Comparison of ENCODE assay signal across 1 cellular context in genomic region chr1:109930252-109930993, GRCh38.
TF ChIP-seq lines count a peak whose summit lies in the region.

No MANE protein-coding gene starts in this region.

TF ChIP-seq in K562, 482 proteins besides CTCF, POLR2A, EP300 and RAD21 (continued from another document):
- TF ChIP-seq, protein P1, sequence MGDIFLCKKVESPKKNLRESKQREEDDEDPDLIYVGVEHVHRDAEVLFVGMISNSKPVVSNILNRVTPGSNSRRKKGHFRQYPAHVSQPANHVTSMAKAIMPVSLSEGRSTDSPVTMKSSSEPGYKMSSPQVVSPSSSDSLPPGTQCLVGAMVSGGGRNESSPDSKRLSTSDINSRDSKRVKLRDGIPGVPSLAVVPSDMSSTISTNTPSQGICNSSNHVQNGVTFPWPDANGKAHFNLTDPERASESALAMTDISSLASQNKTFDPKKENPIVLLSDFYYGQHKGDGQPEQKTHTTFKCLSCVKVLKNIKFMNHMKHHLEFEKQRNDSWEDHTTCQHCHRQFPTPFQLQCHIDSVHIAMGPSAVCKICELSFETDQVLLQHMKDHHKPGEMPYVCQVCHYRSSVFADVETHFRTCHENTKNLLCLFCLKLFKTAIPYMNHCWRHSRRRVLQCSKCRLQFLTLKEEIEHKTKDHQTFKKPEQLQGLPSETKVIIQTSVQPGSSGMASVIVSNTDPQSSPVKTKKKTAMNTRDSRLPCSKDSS (IDR thresholded peaks at IDR 0.05; ENCODE audit: low read depth, partially characterized antibody), result no peak
- peak; percentile 47 for TF ChIP-seq SMAD1 (IDR thresholded peaks at IDR 0.05; ENCODE audit: low read depth, low read length, partially characterized antibody)
- peak; percentile 71 for TF ChIP-seq POLR2AphosphoS5 (IDR thresholded peaks at IDR 0.05; ENCODE audit: control insufficient read depth, insufficient read depth, low read depth, low read length)
- TF ChIP-seq DEAF1 (CRISPR knock-in tag; IDR thresholded peaks at IDR 0.05), result 0 out of 2 replicates have a peak, but pooled peaks have one; percentile 1
- no peak for TF ChIP-seq FOXJ2 (tag; IDR thresholded peaks at IDR 0.05)
- TF ChIP-seq STAT5A (IDR thresholded peaks at IDR 0.05; ENCODE audit: borderline replicate concordance, low read length), result no peak
- no peak for TF ChIP-seq ZNF507 (tag; conservative IDR thresholded peaks at IDR 0.05)
- no peak for TF ChIP-seq FOXP1 (CRISPR knock-in tag; IDR thresholded peaks at IDR 0.05)
- no peak for TF ChIP-seq BCOR (IDR thresholded peaks at IDR 0.05)
- TF ChIP-seq TAL1 (IDR thresholded peaks at IDR 0.05), result no peak
- TF ChIP-seq LEF1 (IDR thresholded peaks at IDR 0.05), result no peak
- TF ChIP-seq PML (IDR thresholded peaks at IDR 0.05; ENCODE audit: low read length), result peak; percentile 44; the same call in 1 of the 2 replicates
- TF ChIP-seq FOXK1 (CRISPR knock-in tag; IDR thresholded peaks at IDR 0.05; ENCODE audit: borderline replicate concordance), result no peak
